In genomic region chr3:145266368-145266767, GRCh38 we compare ENCODE assay signal across 20 cellular contexts.
DNase-seq lines count a peak whose midpoint lies in the region; ATAC-seq, FAIRE-seq and TF ChIP-seq lines count a peak whose summit lies in the region.
"Had no signal": no experiment of that assay in that cellular context is flagged by ENCODE, and none has a peak within 500 bp of the region (broad histone marks: within the 10 kb centered on the region; RNA-seq: fewer than 3 reads in every experiment).

No MANE protein-coding gene starts in this region.

- H3K9me3 Mint-ChIP-seq in GM23338, result no peaks in the 10 kb centered on the region

- WGBS in H1 (ENCODE audit: extremely low coverage in 1 of 2, insufficient coverage in 1 of 2, insufficient read length in 1 of 2, insufficient replicate concordance in 2 of 2, low coverage in 1 of 2, low lambda C conversion rate in 2 of 2, missing lambda C conversion rate in 1 of 2), 2 experiments, result 53% methylated on average over 6 of the region's 6 CpGs; no CpG with 5 or more reads in 1 of the 2 experiments

- H3K27ac Mint-ChIP-seq in GM23338, result no peak overlapping the region
- H3K27ac Mint-ChIP-seq: CD4-positive, alpha-beta T cell had no signal

- POLR2A ChIA-PET in H1 (lab: Charles Lee; ENCODE audit: partially characterized antibody), result interaction anchor here (0.9 kb wide), 1 partner anchor 65 kb away, joined by 3 read pairs; no protein-coding TSS in a partner anchor

- FAIRE-seq in H1 (lab: Jason Lieb, UNC), result peak; percentile 39

- no peaks in the 10 kb centered on the region for H3K36me3 ChIP-seq in GM23338 (ENCODE audit: insufficient read depth)
- H3K36me3 ChIP-seq in H1 (ENCODE audit: control insufficient read depth in 2 of 4, insufficient read depth in 4 of 4, low read length in 3 of 4), result no peaks in the 10 kb centered on the region
- H3K36me3 ChIP-seq in MM.1S (replicated peaks; ENCODE audit: insufficient read depth, low read length), result no peaks in the 10 kb centered on the region
- H3K36me3 ChIP-seq: Peyer's patch had no signal

- no peak overlapping the region for H4K5ac ChIP-seq in H1 (ENCODE audit: insufficient read length, low read depth, low read length)

- H3K27me3 ChIP-seq in GM23338 (ENCODE audit: insufficient read depth) (no peaks in the 10 kb centered on the region), H1 (replicated peaks in 1 of 4; ENCODE audit: control insufficient read depth in 3 of 4, extremely low read depth in 1 of 4, insufficient read depth in 3 of 4, low read length in 3 of 4) (no peaks in the 10 kb centered on the region), MM.1S (replicated peaks; ENCODE audit: insufficient read depth, low read length) (no peaks in the 10 kb centered on the region)
- H3K27me3 ChIP-seq: Peyer's patch had no signal

- TF ChIP-seq POLR2A in H1 (IDR thresholded peaks at IDR 0.05; ENCODE audit: control extremely low read depth in 1 of 2, low read depth in 2 of 2, low read length in 2 of 2), result no peak

- no peak overlapping the region for H3K18ac ChIP-seq in H1 (ENCODE audit: extremely low read depth, low read length)

- H3F3A ChIP-seq in GM23338 (replicated peaks; ENCODE audit: low read depth) (no peaks in the 10 kb centered on the region), MM.1S (ENCODE audit: insufficient read depth, low read length) (no peaks in the 10 kb centered on the region)

- no peak overlapping the region for H2BK12ac ChIP-seq in H1 (ENCODE audit: low read depth, low read length)

- H3K23ac ChIP-seq in H1 (ENCODE audit: insufficient read length), result no peak overlapping the region

- H3K27ac ChIP-seq in 22Rv1 (no peak overlapping the region), GM23338 (ENCODE audit: low read depth) (no peak overlapping the region), H1 (ENCODE audit: low read depth, low read length) (no peak overlapping the region), MM.1S (ENCODE audit: low read length) (no peak overlapping the region)
- H3K27ac ChIP-seq: HL-60, Peyer's patch had no signal

- H3K36me3 Mint-ChIP-seq in GM23338 (ENCODE audit: low read depth), result no peaks in the 10 kb centered on the region

- TF ChIP-seq CTCF in 22Rv1 (IDR thresholded peaks at IDR 0.05) (0 out of 2 replicates have a peak, but pooled peaks have one; percentile 11), GM23338 (conservative IDR thresholded peaks at IDR 0.05; ENCODE audit: low read depth in 2 of 2) (peak; percentile 47 to 77), H1 (IDR thresholded peaks at IDR 0.05; ENCODE audit: control extremely low read depth in 1 of 3, insufficient read depth in 1 of 3, low read depth in 1 of 3, low read length in 3 of 3) (peak in 2 of 3 experiments; percentile 36 to 53; a peak in 2 of 4 replicates), foreskin fibroblast (IDR thresholded peaks at IDR 0.05; ENCODE audit: low read depth, low read length) (no peak), MM.1S (IDR thresholded peaks at IDR 0.05; ENCODE audit: low read length) (no peak)

- H3K4me1 ChIP-seq in GM23338 (ENCODE audit: insufficient read depth), result no peaks in the 10 kb centered on the region
- H3K4me1 ChIP-seq in H1 (replicated peaks in 1 of 4; ENCODE audit: control insufficient read depth in 3 of 4, insufficient read depth in 4 of 4, low read length in 3 of 4), result no peaks in the 10 kb centered on the region
- no peaks in the 10 kb centered on the region for H3K4me1 ChIP-seq in MM.1S (ENCODE audit: low read length)
- H3K4me1 ChIP-seq: Peyer's patch had no signal

- H2BK20ac ChIP-seq in H1 (ENCODE audit: low read length), result no peak overlapping the region

- H3K9me2 ChIP-seq in GM23338 (ENCODE audit: insufficient read depth) (no peaks in the 10 kb centered on the region), MM.1S (replicated peaks; ENCODE audit: insufficient read depth, low read length) (no peaks in the 10 kb centered on the region)

- no peak overlapping the region for H2BK5ac ChIP-seq in H1 (ENCODE audit: low read depth, low read length)

- no peak overlapping the region for H2BK120ac ChIP-seq in H1 (replicated peaks; ENCODE audit: low read depth, low read length)

- CTCF ChIA-PET in H1 (lab: Charles Lee; ENCODE audit: partially characterized antibody), result interaction anchor here (0.6 to 2.3 kb wide), 13 partner anchors 17 to 511 kb away, joined by 3 to 6 read pairs (median 3); no protein-coding TSS in a partner anchor

- DNase-seq in GM23338 (ENCODE audit: low spot score) (peak; percentile 50), NCI-H69 (lab: John Stamatoyannopoulos, UW) (peak; percentile 4), H1 (ENCODE audit: low read depth in 1 of 2, low spot score in 2 of 2) (no peak), NCI-H146 (lab: John Stamatoyannopoulos, UW) (no peak), T-helper 2 cell (no peak), foreskin fibroblast (no peak), MM.1S (no peak)
- DNase-seq: AML-193; Calu3; CD4-positive, alpha-beta T cell; GF-D8; KBM-7; NCI-H1105; NCI-H187 treated with DMSO at 0.1 percent for 48 hours; NCI-H510A treated with DMSO at 0.1 percent for 48 hours; Peyer's patch; Right ventricle myocardium superior; SW 1271 had no signal

- no peak overlapping the region for H4K91ac ChIP-seq in H1 (replicated peaks; ENCODE audit: insufficient read length, low read length)

- H3K14ac ChIP-seq in H1 (ENCODE audit: insufficient read length), result no peak overlapping the region

- H2AK5ac ChIP-seq in H1 (ENCODE audit: low read depth, low read length), result no peak overlapping the region

- no peaks in the 10 kb centered on the region for H3K23me2 ChIP-seq in H1 (ENCODE audit: low read depth, low read length)

- no peak overlapping the region for H3K4me3 Mint-ChIP-seq in GM23338
- H3K4me3 Mint-ChIP-seq: CD4-positive, alpha-beta T cell had no signal

- no peak overlapping the region for H2BK15ac ChIP-seq in H1 (ENCODE audit: low read length)

- H3K4me2 ChIP-seq in GM23338 (no peak overlapping the region), H1 (ENCODE audit: insufficient read depth in 1 of 2, low read depth in 2 of 2, low read length in 2 of 2) (no peak overlapping the region), MM.1S (ENCODE audit: low read depth, low read length) (no peak overlapping the region)

- no peak overlapping the region for H3K9ac ChIP-seq in H1 (replicated peaks in 1 of 4; ENCODE audit: extremely low read depth in 1 of 4, low read depth in 3 of 4, low read length in 3 of 4)
- H3K9ac ChIP-seq in MM.1S (ENCODE audit: low read length), result no peak overlapping the region

- TF ChIP-seq RAD21 in H1 (IDR thresholded peaks at IDR 0.05 in 1 of 2, conservative IDR thresholded peaks at IDR 0.05 in 1 of 2; ENCODE audit: low read depth in 2 of 2, low read length in 2 of 2), result peak; percentile 75 to 78

- 0 out of 3 replicates have a peak, but pooled peaks cover 3% of the 10 kb centered on the region for H3K4me1 Mint-ChIP-seq in GM23338

- H2AFZ ChIP-seq in GM23338 (no peak overlapping the region; the same call in 1 of the 2 replicates), H1 (ENCODE audit: low read length) (peak overlapping the region; percentile 95), MM.1S (ENCODE audit: low read length) (no peak overlapping the region)

- peak; percentile 71 for ATAC-seq in GM23338

- H3K27me3 Mint-ChIP-seq in GM23338 (ENCODE audit: insufficient read depth, low read depth, poor library complexity), result no peaks in the 10 kb centered on the region
- H3K27me3 Mint-ChIP-seq: CD4-positive, alpha-beta T cell had no signal

- TF ChIP-seq EP300 in H1 (IDR thresholded peaks at IDR 0.05; ENCODE audit: borderline replicate concordance in 1 of 2, low read depth in 2 of 2, low read length in 2 of 2), result no peak

- H3K79me2 ChIP-seq in GM23338 (replicated peaks; ENCODE audit: insufficient read depth), result no peaks in the 10 kb centered on the region
- no peaks in the 10 kb centered on the region for H3K79me2 ChIP-seq in H1 (ENCODE audit: control insufficient read depth in 1 of 2, insufficient read depth in 2 of 2, low read length in 2 of 2)
- H3K79me2 ChIP-seq in MM.1S (ENCODE audit: low read length), result no peaks in the 10 kb centered on the region

- H3K56ac ChIP-seq in H1 (replicated peaks; ENCODE audit: insufficient read length, low read depth, low read length), result no peak overlapping the region

- H4K8ac ChIP-seq in H1 (ENCODE audit: extremely low read depth, insufficient read depth, low read length), result no peak overlapping the region

- no peaks in the 10 kb centered on the region for H3K79me1 ChIP-seq in H1 (ENCODE audit: low read depth, low read length)

- H3K4ac ChIP-seq in H1 (replicated peaks; ENCODE audit: insufficient read length, low read depth, low read length), result no peak overlapping the region

- H3K4me3 ChIP-seq in GM23338 (no peak overlapping the region), H1 (ENCODE audit: extremely low read depth in 1 of 4, insufficient read depth in 2 of 4, low read depth in 3 of 4, low read length in 4 of 4) (no peak overlapping the region), foreskin fibroblast (ENCODE audit: low read depth in 1 of 2, low read length in 2 of 2) (no peak overlapping the region), MM.1S (ENCODE audit: low read length) (no peak overlapping the region)
- H3K4me3 ChIP-seq: Peyer's patch had no signal

- H4K20me1 ChIP-seq in GM23338 (replicated peaks; ENCODE audit: insufficient read depth) (no peaks in the 10 kb centered on the region), H1 (replicated peaks in 1 of 2; ENCODE audit: control insufficient read depth in 1 of 2, insufficient read depth in 2 of 2, low read length in 2 of 2) (no peaks in the 10 kb centered on the region), MM.1S (ENCODE audit: insufficient read depth, low read length) (no peaks in the 10 kb centered on the region)

- H3K9me3 ChIP-seq in H1 (ENCODE audit: insufficient read depth in 2 of 2, low read depth in 1 of 2, low read length in 1 of 2) (no peaks in the 10 kb centered on the region), MM.1S (replicated peaks; ENCODE audit: insufficient read depth, low read length) (no peaks in the 10 kb centered on the region)

TF ChIP-seq in GM23338, 12 proteins besides CTCF, POLR2A, EP300 and RAD21 (continues in another document):
- TF ChIP-seq STAT1 (IDR thresholded peaks at IDR 0.05; ENCODE audit: unreplicated experiment), result no peak
- TF ChIP-seq EZH2 (IDR thresholded peaks at IDR 0.05; ENCODE audit: low read depth, unreplicated experiment), result no peak
- TF ChIP-seq ZNF114 (CRISPR knock-in tag; IDR thresholded peaks at IDR 0.05), result no peak

TF ChIP-seq in H1, 55 proteins besides CTCF, POLR2A, EP300 and RAD21 (continues in another document):
- TF ChIP-seq KDM4A (IDR thresholded peaks at IDR 0.05; ENCODE audit: low read depth, low read length, severe bottlenecking) (no peak), JUND (IDR thresholded peaks at IDR 0.05; ENCODE audit: low read length) (no peak), SUZ12 (IDR thresholded peaks at IDR 0.05; ENCODE audit: low read length) (no peak), TEAD4 (IDR thresholded peaks at IDR 0.05; ENCODE audit: low read depth, low read length) (no peak), SIN3A (conservative IDR thresholded peaks at IDR 0.05 in 1 of 2, IDR thresholded peaks at IDR 0.05 in 1 of 2; ENCODE audit: low read depth in 1 of 2, low read length in 2 of 2) (no peak), TAF7 (optimal IDR thresholded peaks at IDR 0.05; ENCODE audit: borderline replicate concordance, low read depth, low read length) (no peak), NRF1 (IDR thresholded peaks at IDR 0.05; ENCODE audit: low read depth, low read length) (no peak), RNF2 (IDR thresholded peaks at IDR 0.05; ENCODE audit: borderline replicate concordance, low read depth, low read length, missing control alignments, poor library complexity, severe bottlenecking) (no peak)

Comparison
In these comparisons a context has a peak if more than half of its experiments do, and no peak if none do; other contexts are left out.
1. CTCF ChIP-seq: peak in 22Rv1 (single experiment), GM23338 (2 of 2) and H1 (2 of 3); none in foreskin fibroblast (single experiment) and MM.1S (single experiment).
2. DNase-seq: peak in GM23338 (single experiment) and NCI-H69 (single experiment); none in H1 (0 of 2), NCI-H146 (single experiment), T-helper 2 cell (0 of 5), foreskin fibroblast (0 of 2) and MM.1S (single experiment).